In genomic region chr20:18059603-18060002, GRCh38 we compare ENCODE assay signal across 15 cellular contexts. TPM values are rescaled to one million over a fixed set of nuclear protein-coding genes. Genes with fewer than 3 reads are reported as not detected.
DNase-seq lines count a peak whose midpoint lies in the region; ATAC-seq lines count a peak whose summit lies in the region.
"Had no signal": no experiment of that assay in that cellular context is flagged by ENCODE, and none has a peak within 500 bp of the region (broad histone marks: within the 10 kb centered on the region; RNA-seq: fewer than 3 reads in every experiment).

No MANE protein-coding gene starts in this region.

- no peak overlapping the region for H4K12ac ChIP-seq in trophoblast cell (ENCODE audit: low read depth, low read length)

- no peak overlapping the region for H3K27ac Mint-ChIP-seq in stimulated activated naive CD8-positive, alpha-beta T cell treated with anti-CD3 and anti-CD28 coated beads, Interleukin-15, amount 100 ng/mL, for 72 hours
- H3K27ac Mint-ChIP-seq: activated naive CD8-positive, alpha-beta T cell treated with anti-CD3 and anti-CD28 coated beads for 36 hours; stimulated activated naive B cell treated with anti-CD40 and anti-IgM and Interleukin-4, amounts not matched to agents 10 μg/mL and 1 μg/mL and 100 μg/mL, for 72 hours; T-helper 2 cell treated with Interferon-gamma antibody and Interleukin-4, amounts not matched to agents 5 μg/mL and 100 μg/mL, for 36 hours had no signal

- no peak overlapping the region for H4K91ac ChIP-seq in trophoblast cell (ENCODE audit: low read depth, low read length)

- no peak overlapping the region for H3K27ac ChIP-seq in SK-N-MC
- no peak overlapping the region for H3K27ac ChIP-seq in trophoblast cell (ENCODE audit: low read depth, low read length)
- H3K27ac ChIP-seq: gastroesophageal sphincter, left lung had no signal

- H3K27me3 ChIP-seq in HAP-1 (ENCODE audit: low read depth) (peaks cover 67% of the 10 kb centered on the region), trophoblast cell (ENCODE audit: insufficient read depth, low read length) (no peaks in the 10 kb centered on the region)
- H3K27me3 ChIP-seq: thyroid gland had no signal

- no peak overlapping the region for H2BK5ac ChIP-seq in trophoblast cell (ENCODE audit: low read depth, low read length, poor library complexity)

- peak overlapping the region; percentile 96 for H3K4me2 ChIP-seq in trophoblast cell (ENCODE audit: low read length)

- no peak overlapping the region for H4K8ac ChIP-seq in trophoblast cell (ENCODE audit: low read depth, low read length)

- no peak overlapping the region for H3K18ac ChIP-seq in trophoblast cell (ENCODE audit: low read length)

- peak overlapping the region; percentile 18; the same call in 1 of the 2 replicates for H3K4me3 ChIP-seq in HAP-1
- H3K4me3 ChIP-seq in SK-N-MC: peak overlapping the region; percentile 76; the same call in 1 of the 2 replicates
- peak overlapping the region; percentile 48 for H3K4me3 ChIP-seq in iPS-11a (ENCODE audit: low read depth, low read length)
- no peak overlapping the region for H3K4me3 ChIP-seq in trophoblast cell (ENCODE audit: low read depth, low read length)
- H3K4me3 ChIP-seq: gastroesophageal sphincter had no signal

- H3K23ac ChIP-seq in trophoblast cell (ENCODE audit: low read length): no peak overlapping the region

- no peak overlapping the region for H2AK5ac ChIP-seq in trophoblast cell (ENCODE audit: low read length)

- H3K4me3 Mint-ChIP-seq in stimulated activated naive CD8-positive, alpha-beta T cell treated with anti-CD3 and anti-CD28 coated beads, Interleukin-15, amount 100 ng/mL, for 72 hours: no peak overlapping the region
- H3K4me3 Mint-ChIP-seq: activated naive CD8-positive, alpha-beta T cell treated with anti-CD3 and anti-CD28 coated beads for 36 hours; T-helper 2 cell treated with Interferon-gamma antibody and Interleukin-4, amounts not matched to agents 5 μg/mL and 100 μg/mL, for 36 hours had no signal

- no peaks in the 10 kb centered on the region for H3K4me1 ChIP-seq in HAP-1
- peaks cover 13 to 24% of the 10 kb centered on the region in 2 experiments for H3K4me1 ChIP-seq in trophoblast cell (ENCODE audit: control insufficient read depth in 1 of 2, insufficient read depth in 2 of 2, low read length in 2 of 2)

- H3K9ac ChIP-seq in SK-N-MC (ENCODE audit: insufficient read length): no peak overlapping the region
- H3K9ac ChIP-seq in trophoblast cell (ENCODE audit: low read length): no peak overlapping the region

- in situ Hi-C loops in HAP-1 (cut with MboI; ENCODE audit: low sequenced_read_pairs): no loop called here

- no peak overlapping the region for H2AFZ ChIP-seq in trophoblast cell (ENCODE audit: insufficient read depth, low read length, poor library complexity)

- peaks cover 13% of the 10 kb centered on the region for H3K79me1 ChIP-seq in trophoblast cell (ENCODE audit: low read length)

- no peak overlapping the region for H2BK12ac ChIP-seq in trophoblast cell (ENCODE audit: low read length)

- H3K14ac ChIP-seq in trophoblast cell (ENCODE audit: low read length): no peak overlapping the region

- peaks cover 6% of the 10 kb centered on the region for H3K79me2 ChIP-seq in trophoblast cell (ENCODE audit: control insufficient read depth, insufficient read depth, low read length, poor library complexity)

- H3K27me3 Mint-ChIP-seq in stimulated activated naive CD8-positive, alpha-beta T cell treated with anti-CD3 and anti-CD28 coated beads, Interleukin-15, amount 100 ng/mL, for 72 hours: peaks cover 53% of the 10 kb centered on the region

- ATAC-seq in HG03045 (IDR thresholded peaks at IDR 0.05; ENCODE audit: unreplicated experiment): no peak
- no peak for ATAC-seq in stimulated activated naive CD8-positive, alpha-beta T cell treated with anti-CD3 and anti-CD28 coated beads, Interleukin-15, amount 100 ng/mL, for 72 hours
- ATAC-seq: gastroesophageal sphincter; stimulated activated naive B cell treated with anti-CD40 and anti-IgM and Interleukin-4, amounts not matched to agents 10 μg/mL and 1 μg/mL and 100 μg/mL, for 72 hours had no signal

- H3K4ac ChIP-seq in trophoblast cell (ENCODE audit: low read depth, low read length): no peak overlapping the region

- H3K9me3 ChIP-seq in HAP-1 (no peaks in the 10 kb centered on the region), SK-N-MC (ENCODE audit: low read depth, low read length) (no peaks in the 10 kb centered on the region), trophoblast cell (ENCODE audit: insufficient read depth, low read depth, low read length) (no peaks in the 10 kb centered on the region)
- H3K9me3 ChIP-seq: gastroesophageal sphincter, left lung, thyroid gland had no signal

- H3K9me3 Mint-ChIP-seq in stimulated activated naive CD8-positive, alpha-beta T cell treated with anti-CD3 and anti-CD28 coated beads, Interleukin-15, amount 100 ng/mL, for 72 hours: no peaks in the 10 kb centered on the region
- H3K9me3 Mint-ChIP-seq: activated naive CD8-positive, alpha-beta T cell treated with anti-CD3 and anti-CD28 coated beads for 36 hours; stimulated activated naive B cell treated with anti-CD40 and anti-IgM and Interleukin-4, amounts not matched to agents 10 μg/mL and 1 μg/mL and 100 μg/mL, for 72 hours; T-helper 2 cell treated with Interferon-gamma antibody and Interleukin-4, amounts not matched to agents 5 μg/mL and 100 μg/mL, for 36 hours had no signal

- no peak overlapping the region for H2BK120ac ChIP-seq in trophoblast cell (ENCODE audit: insufficient read depth, low read length, poor library complexity)

- WGBS in trophoblast cell (ENCODE audit: extremely low coverage, insufficient coverage, insufficient read length): no CpG with 5 or more reads among the region's 2 CpGs

- DNase-seq in HAP-1 (ENCODE audit: low spot score in 2 of 2): no peak
- DNase-seq in SK-N-MC (ENCODE audit: low read depth, low spot score): no peak
- no peak for DNase-seq in trophoblast cell
- no peak for DNase-seq in NAMALWA (ENCODE audit: low spot score)
- no peak for DNase-seq in stimulated activated naive CD8-positive, alpha-beta T cell treated with anti-CD3 and anti-CD28 coated beads, Interleukin-15, amount 100 ng/mL, for 72 hours
- DNase-seq: activated CD4-positive, alpha-beta T cell treated with anti-CD3 and anti-CD28 coated beads for 1 hour; activated naive CD8-positive, alpha-beta T cell treated with anti-CD3 and anti-CD28 coated beads for 36 hours; AML-193; stimulated activated naive B cell treated with anti-CD40 and anti-IgM and Interleukin-4, amounts not matched to agents 10 μg/mL and 1 μg/mL and 100 μg/mL, for 72 hours had no signal

- peaks cover 22% of the 10 kb centered on the region for H3K4me1 Mint-ChIP-seq in stimulated activated naive CD8-positive, alpha-beta T cell treated with anti-CD3 and anti-CD28 coated beads, Interleukin-15, amount 100 ng/mL, for 72 hours

- no peaks in the 10 kb centered on the region for H3K36me3 ChIP-seq in HAP-1 (replicated peaks)
- no peaks in the 10 kb centered on the region for H3K36me3 ChIP-seq in SK-N-MC (ENCODE audit: insufficient read depth, low read length)
- no peaks in the 10 kb centered on the region for H3K36me3 ChIP-seq in trophoblast cell (ENCODE audit: control insufficient read depth in 1 of 2, insufficient read depth in 2 of 2, low read length in 2 of 2)
- H3K36me3 ChIP-seq: gastroesophageal sphincter, left lung, thyroid gland had no signal

RNA-seq across cellular contexts. Expression of gene OVOL2, which starts 1.9 kb away (rescaled TPM):
- 6.9 and 7.6 TPM in 2 replicates for polyA plus RNA-seq in trophoblast cell (2013)
